ENCODE assay signal across 27 cellular contexts in the genomic region with DNA sequence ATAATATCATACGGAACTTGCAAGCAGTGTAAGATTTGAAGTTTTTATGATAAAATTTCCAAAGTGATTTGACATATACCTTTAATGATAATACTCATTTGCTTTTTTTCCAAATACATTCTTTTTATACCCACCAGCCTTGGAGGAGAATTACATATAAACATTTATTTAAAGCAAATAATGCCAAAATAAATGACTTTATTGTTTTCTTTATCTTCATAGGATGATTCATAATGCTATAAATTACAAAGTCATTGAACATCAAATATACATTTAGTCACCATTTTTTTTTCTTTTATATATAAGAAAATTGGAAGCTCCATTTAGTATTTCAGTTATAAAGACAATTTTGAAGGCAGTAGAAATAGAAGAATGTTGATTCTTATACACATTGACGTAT.
"Had no signal": no experiment of that assay in that cellular context is flagged by ENCODE, and none has a peak within 500 bp of the region (broad histone marks: within the 10 kb centered on the region; RNA-seq: fewer than 3 reads in every experiment).

No MANE protein-coding gene starts in this region.

- H3K27me3 ChIP-seq: left lung, suprapubic skin, tibial artery, upper lobe of right lung had no signal

- H3K9me3 ChIP-seq: left lung, lower lobe of right lung, prostate gland, suprapubic skin, thoracic aorta, tibial artery, upper lobe of right lung had no signal

- DNase-seq: hippocampal formation; kidney; left colon; left lung; lower lobe of right lung; mammary epithelial cell; mesenchymal stem cell; naive thymus-derived CD8-positive, alpha-beta T cell; nucleus accumbens; posterior cingulate gyrus; retina; right cardiac atrium; stimulated activated CD4-positive, alpha-beta T cell treated with anti-CD3 and anti-CD28 coated beads, Interleukin-12 subunit alpha, Interleukin-12 subunit beta, amount 100 ng/mL, for 4 hours; stimulated activated CD4-positive, alpha-beta T cell treated with anti-CD3 and anti-CD28 coated beads, Interleukin-15, amount 100 ng/mL, for 24 hours; stimulated activated CD4-positive, alpha-beta T cell treated with anti-CD3 and anti-CD28 coated beads, Interleukin-2, amount 100 ng/mL, for 24 hours; stimulated activated CD4-positive, alpha-beta T cell treated with anti-CD3 and anti-CD28 coated beads, Interleukin-4, amount 100 ng/mL, for 1 hour; stimulated activated naive B cell treated with anti-CD40 and anti-IgM and Interleukin-4, amounts not matched to agents 10 μg/mL and 1 μg/mL and 100 μg/mL, for 72 hours; stimulated activated naive CD8-positive, alpha-beta T cell treated with anti-CD3 and anti-CD28 coated beads, Interleukin-15, Interleukin-2, amounts not matched to agents 100 U/mL and 50 U/mL, for 24 hours; tibial artery; trophoblast cell; upper lobe of right lung had no signal

- H3K4me3 ChIP-seq: left lung, lower lobe of right lung, prostate gland, skin epidermis, suprapubic skin, thoracic aorta, tibial artery, upper lobe of right lung had no signal

- H3K36me3 ChIP-seq: left lung, lower lobe of right lung, prostate gland, suprapubic skin, thoracic aorta, tibial artery, upper lobe of right lung had no signal

- ATAC-seq: left colon; left lung; lower lobe of right lung; naive thymus-derived CD8-positive, alpha-beta T cell; right cardiac atrium; sciatic nerve; stimulated activated naive B cell treated with anti-CD40 and anti-IgM and Interleukin-4, amounts not matched to agents 10 μg/mL and 1 μg/mL and 100 μg/mL, for 72 hours; stimulated activated naive CD8-positive, alpha-beta T cell treated with anti-CD3 and anti-CD28 coated beads, Interleukin-15, Interleukin-2, amounts not matched to agents 100 U/mL and 50 U/mL, for 24 hours; upper lobe of right lung had no signal

- H3K27ac ChIP-seq: left lung, lower lobe of right lung, prostate gland, skin epidermis, suprapubic skin, thoracic aorta, tibial artery, upper lobe of right lung had no signal

- H3K4me1 ChIP-seq: left lung, lower lobe of right lung, prostate gland, suprapubic skin, upper lobe of right lung had no signal

- FAIRE-seq: kidney, urothelium cell line had no signal
